12 cellular contexts compared by ENCODE assay signal in the genomic region with DNA sequence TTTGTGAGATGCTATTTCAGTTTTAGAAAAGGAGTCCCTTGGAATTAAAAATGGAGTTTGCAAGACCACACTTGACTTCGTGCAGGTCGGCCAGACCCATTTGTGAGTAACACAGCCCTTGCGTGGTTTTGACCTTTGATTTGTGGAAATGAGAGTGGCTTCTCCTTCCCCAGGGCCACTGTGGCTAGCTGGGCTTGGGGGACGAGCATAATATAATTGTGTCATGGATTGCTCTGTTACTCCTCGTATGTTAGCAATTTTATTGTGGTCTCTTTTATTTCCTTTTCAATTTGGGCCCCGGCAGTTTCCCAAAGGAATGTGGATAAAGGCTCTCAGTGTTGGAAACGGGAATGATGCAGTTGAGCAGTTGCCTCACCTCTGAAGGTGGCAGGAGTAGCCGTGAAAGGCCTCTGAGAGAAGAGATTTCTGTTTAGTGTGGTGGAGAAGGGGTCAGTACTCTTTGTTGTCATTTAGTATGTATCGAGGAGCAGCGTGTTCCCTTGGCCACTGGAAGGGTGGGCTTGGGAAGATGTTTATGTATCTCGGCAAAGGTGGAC.
DNase-seq lines count a peak whose midpoint lies in the region; ATAC-seq, FAIRE-seq and TF ChIP-seq lines count a peak whose summit lies in the region.
"Had no signal": no experiment of that assay in that cellular context is flagged by ENCODE, and none has a peak within 500 bp of the region (broad histone marks: within the 10 kb centered on the region; RNA-seq: fewer than 3 reads in every experiment).

No MANE protein-coding gene starts in this region.

- peaks cover 0 to 4% (median 3%) of the 10 kb centered on the region in 5 experiments for H3K9me3 Mint-ChIP-seq in brain
- no peaks in the 10 kb centered on the region for H3K9me3 Mint-ChIP-seq in activated T-helper 2 cell treated with anti-CD3 and anti-CD28 coated beads, Interferon-gamma antibody, Interleukin-2, Interleukin-4, amounts not matched to agents 10 μg/mL and 5 μg/mL and 100 μg/mL, durations not matched to agents 14 hours and 24 hours and 36 hours
- H3K9me3 Mint-ChIP-seq: memory B cell had no signal

- peak; percentile 29 for FAIRE-seq in keratinocyte (lab: Jason Lieb, UNC)
- FAIRE-seq: RCC 7860 had no signal

- peak overlapping the region; percentile 6 to 96 (median 94) for H3K27ac Mint-ChIP-seq in brain
- no peak overlapping the region for H3K27ac Mint-ChIP-seq in activated T-helper 2 cell treated with anti-CD3 and anti-CD28 coated beads, Interferon-gamma antibody, Interleukin-2, Interleukin-4, amounts not matched to agents 10 μg/mL and 5 μg/mL and 100 μg/mL, durations not matched to agents 14 hours and 24 hours and 36 hours
- H3K27ac Mint-ChIP-seq: memory B cell had no signal

- H3K4me1 Mint-ChIP-seq in brain, result peaks cover 89% of the 10 kb centered on the region
- H3K4me1 Mint-ChIP-seq in activated T-helper 2 cell treated with anti-CD3 and anti-CD28 coated beads, Interferon-gamma antibody, Interleukin-2, Interleukin-4, amounts not matched to agents 10 μg/mL and 5 μg/mL and 100 μg/mL, durations not matched to agents 14 hours and 24 hours and 36 hours (ENCODE audit: low read depth), result no peaks in the 10 kb centered on the region
- H3K4me1 Mint-ChIP-seq: memory B cell had no signal

- H3K9me1 ChIP-seq in keratinocyte (ENCODE audit: control insufficient read depth, extremely low read depth, insufficient read depth, low read length), result no peaks in the 10 kb centered on the region

- H3K27ac ChIP-seq in keratinocyte (ENCODE audit: control insufficient read depth, insufficient read depth, low read length), result no peak overlapping the region

- H3K27me3 Mint-ChIP-seq in brain, result peaks cover 3% of the 10 kb centered on the region
- H3K27me3 Mint-ChIP-seq in activated T-helper 2 cell treated with anti-CD3 and anti-CD28 coated beads, Interferon-gamma antibody, Interleukin-2, Interleukin-4, amounts not matched to agents 10 μg/mL and 5 μg/mL and 100 μg/mL, durations not matched to agents 14 hours and 24 hours and 36 hours (ENCODE audit: low read depth), result peaks cover 2% of the 10 kb centered on the region

- intact Hi-C loops in sciatic nerve (cut with DNase I), result no loop called here
- intact Hi-C loops in activated T-helper 2 cell treated with anti-CD3 and anti-CD28 coated beads, Interferon-gamma antibody, Interleukin-2, Interleukin-4, amounts not matched to agents 10 μg/mL and 5 μg/mL and 100 μg/mL, durations not matched to agents 14 hours and 24 hours and 36 hours (cut with micrococcal nuclease), result no loop called here

- H3K4me2 ChIP-seq in keratinocyte (ENCODE audit: control insufficient read depth, extremely low read depth, insufficient read depth, low read depth, low read length), result no peak overlapping the region

- peaks cover 12% of the 10 kb centered on the region for H3K36me3 Mint-ChIP-seq in brain
- H3K36me3 Mint-ChIP-seq in activated T-helper 2 cell treated with anti-CD3 and anti-CD28 coated beads, Interferon-gamma antibody, Interleukin-2, Interleukin-4, amounts not matched to agents 10 μg/mL and 5 μg/mL and 100 μg/mL, durations not matched to agents 14 hours and 24 hours and 36 hours (ENCODE audit: low read depth), result no peaks in the 10 kb centered on the region
- H3K36me3 Mint-ChIP-seq: memory B cell had no signal

- no peaks in the 10 kb centered on the region for H3K9me3 ChIP-seq in keratinocyte (ENCODE audit: control insufficient read depth, low read depth, low read length)

- H3K4me3 Mint-ChIP-seq in brain, result peak overlapping the region in 4 of 5 experiments; percentile 55 to 78 (median 64)
- H3K4me3 Mint-ChIP-seq in activated T-helper 2 cell treated with anti-CD3 and anti-CD28 coated beads, Interferon-gamma antibody, Interleukin-2, Interleukin-4, amounts not matched to agents 10 μg/mL and 5 μg/mL and 100 μg/mL, durations not matched to agents 14 hours and 24 hours and 36 hours (ENCODE audit: low read depth), result no peak overlapping the region
- H3K4me3 Mint-ChIP-seq: memory B cell had no signal

- TF ChIP-seq CTCF in brain (conservative IDR thresholded peaks at IDR 0.05), result no peak
- no peak for TF ChIP-seq CTCF in keratinocyte (optimal IDR thresholded peaks at IDR 0.05 in 1 of 3, IDR thresholded peaks at IDR 0.05 in 1 of 3, conservative IDR thresholded peaks at IDR 0.05 in 1 of 3; ENCODE audit: extremely low read depth in 1 of 3, insufficient read depth in 2 of 3, low read length in 3 of 3)

- DNase-seq in AG20443 (ENCODE audit: low spot score) (peak; percentile 30), keratinocyte (ENCODE audit: low read depth, low spot score) (no peak), sciatic nerve (ENCODE audit: low spot score) (no peak), activated gamma-delta T cell treated with Interleukin-2 at 50 U/mL for 16 hours (no peak), activated T-cell treated with anti-CD3 and anti-CD28 coated beads for 4 hours (no peak)
- DNase-seq in activated T-helper 2 cell treated with anti-CD3 and anti-CD28 coated beads, Interferon-gamma antibody, Interleukin-2, Interleukin-4, amounts not matched to agents 10 μg/mL and 5 μg/mL and 100 μg/mL, durations not matched to agents 14 hours and 24 hours and 36 hours (ENCODE audit: low spot score), result no peak
- DNase-seq: effector CD8-positive, alpha-beta T cell; NCI-H345 had no signal

- dilution Hi-C loops in keratinocyte (cut with MboI; ENCODE audit: extremely low pct_ligation_motif_present, low sequenced_read_pairs), result no loop called here

- H3K27me3 ChIP-seq in keratinocyte (ENCODE audit: control insufficient read depth, extremely low read depth, insufficient read depth, low read length), result no peaks in the 10 kb centered on the region

- no peak overlapping the region for H3K9ac ChIP-seq in keratinocyte (ENCODE audit: control insufficient read depth, extremely low read depth, insufficient read depth, low read length)

- H3K4me1 ChIP-seq in keratinocyte (ENCODE audit: control insufficient read depth, extremely low read depth, insufficient read depth, low read length), result peaks cover 11% of the 10 kb centered on the region

- H2AFZ ChIP-seq in keratinocyte (ENCODE audit: control insufficient read depth, low read length), result peak overlapping the region; percentile 20

- H3K4me3 ChIP-seq in keratinocyte (ENCODE audit: control insufficient read depth in 2 of 3, extremely low read depth in 1 of 3, insufficient read depth in 2 of 3, low read depth in 1 of 3, low read length in 3 of 3), result no peak overlapping the region

- H3K36me3 ChIP-seq in keratinocyte (ENCODE audit: control insufficient read depth in 2 of 2, extremely low read depth in 1 of 2, insufficient read depth in 2 of 2, low read length in 2 of 2), result no peaks in the 10 kb centered on the region

- ATAC-seq in sciatic nerve (peak; percentile 39), GM18909 (IDR thresholded peaks at IDR 0.05; ENCODE audit: poor library complexity, unreplicated experiment) (no peak)

- H4K20me1 ChIP-seq in keratinocyte (ENCODE audit: control insufficient read depth, extremely low read depth, insufficient read depth, low read length), result no peaks in the 10 kb centered on the region

- no peaks in the 10 kb centered on the region for H3K79me2 ChIP-seq in keratinocyte (ENCODE audit: control insufficient read depth, insufficient read depth, low read length)
